ENCODE assay signal across 17 cellular contexts in genomic region chr12:10661338-10661737, GRCh38. TPM values are rescaled to one million over a fixed set of nuclear protein-coding genes. Genes with fewer than 3 reads are reported as not detected.
DNase-seq lines count a peak whose midpoint lies in the region; FAIRE-seq and TF ChIP-seq lines count a peak whose summit lies in the region.
"Had no signal": no experiment of that assay in that cellular context is flagged by ENCODE, and none has a peak within 500 bp of the region (broad histone marks: within the 10 kb centered on the region; RNA-seq: fewer than 3 reads in every experiment).

No MANE protein-coding gene starts in this region.

- FAIRE-seq in GM12891 (lab: Jason Lieb, UNC): no peak
- FAIRE-seq: endothelial cell of umbilical vein had no signal

- DNase-seq in ELR (ENCODE audit: low read depth) (peak; percentile 75), LoVo (ENCODE audit: low spot score) (peak; percentile 61), fibroblast of gingiva (ENCODE audit: low read depth) (peak; percentile 44), renal cortical epithelial cell (ENCODE audit: low read depth) (peak; percentile 9), OCI-M1 (lab: John Stamatoyannopoulos, UW) (no peak), NCI-H2227 (lab: John Stamatoyannopoulos, UW; ENCODE audit: unreplicated experiment) (no peak), GM12891 (ENCODE audit: insufficient read length, low spot score) (no peak)
- DNase-seq in stimulated activated CD4-positive, alpha-beta T cell treated with anti-CD3 and anti-CD28 coated beads, Interleukin-12 subunit alpha, Interleukin-12 subunit beta, amount 100 ng/mL, for 4 hours: no peak
- DNase-seq: activated CD4-positive, alpha-beta T cell treated with anti-CD3 and anti-CD28 coated beads for 1 hour; activated gamma-delta T cell treated with Interleukin-2 at 50 U/mL for 16 hours; CD4-positive, CD25-positive, alpha-beta regulatory T cell; head of caudate nucleus; immature natural killer cell; NCI-H1694 treated with DMSO at 0.1 percent for 48 hours; NCI-H510A; psoas muscle had no signal

- no peak for TF ChIP-seq POLR2A in GM12891 (IDR thresholded peaks at IDR 0.05; ENCODE audit: low read depth, low read length)

TF ChIP-seq in GM12891, 5 proteins besides CTCF, POLR2A, EP300 and RAD21:
- no peak for TF ChIP-seq POU2F2 (IDR thresholded peaks at IDR 0.05; ENCODE audit: low read depth, low read length)
- no peak for TF ChIP-seq PAX5 (IDR thresholded peaks at IDR 0.05; ENCODE audit: insufficient read depth, low read length, severe bottlenecking)
- no peak for TF ChIP-seq POLR2AphosphoS5 (IDR thresholded peaks at IDR 0.05; ENCODE audit: low read depth, low read length)
- no peak for TF ChIP-seq SPI1 (IDR thresholded peaks at IDR 0.05; ENCODE audit: low read depth, low read length)
- TF ChIP-seq TAF1 (IDR thresholded peaks at IDR 0.05; ENCODE audit: low read depth, low read length): no peak
TF ChIP-seq in GM12891: peak in this region for 0.

RNA-seq across cellular contexts. Expression of gene STYK1, which starts 12.5 kb away (rescaled TPM):
- total RNA-seq in renal cortical epithelial cell: 2.6 and 4.3 TPM in 2 replicates
- polyA plus RNA-seq in GM12891 (2012; ENCODE audit: low read depth, missing spikeins): 0.92 TPM
- total RNA-seq: CD4-positive, CD25-positive, alpha-beta regulatory T cell had no signal
- polyA plus RNA-seq: CD4-positive, CD25-positive, alpha-beta regulatory T cell had no signal

RNA-seq across cellular contexts. Expression of gene MAGOHB, which starts 47.9 kb away (rescaled TPM):
- total RNA-seq in renal cortical epithelial cell: 12.3 and 16.7 TPM in 2 replicates
- polyA plus RNA-seq in GM12891 (2012; ENCODE audit: low read depth, missing spikeins): 36.6 TPM

Comparison
In these comparisons a context has a peak if more than half of its experiments do, and no peak if none do; other contexts are left out.
1. DNase-seq: peak in ELR (single experiment), LoVo (single experiment), fibroblast of gingiva (single experiment) and renal cortical epithelial cell (single experiment); none in OCI-M1 (single experiment), NCI-H2227 (single experiment), GM12891 (single experiment) and stimulated activated CD4-positive, alpha-beta T cell treated with anti-CD3 and anti-CD28 coated beads, Interleukin-12 subunit alpha, Interleukin-12 subunit beta, amount 100 ng/mL, for 4 hours (single experiment).